ENCODE assay signal across 13 cellular contexts in the genomic region with DNA sequence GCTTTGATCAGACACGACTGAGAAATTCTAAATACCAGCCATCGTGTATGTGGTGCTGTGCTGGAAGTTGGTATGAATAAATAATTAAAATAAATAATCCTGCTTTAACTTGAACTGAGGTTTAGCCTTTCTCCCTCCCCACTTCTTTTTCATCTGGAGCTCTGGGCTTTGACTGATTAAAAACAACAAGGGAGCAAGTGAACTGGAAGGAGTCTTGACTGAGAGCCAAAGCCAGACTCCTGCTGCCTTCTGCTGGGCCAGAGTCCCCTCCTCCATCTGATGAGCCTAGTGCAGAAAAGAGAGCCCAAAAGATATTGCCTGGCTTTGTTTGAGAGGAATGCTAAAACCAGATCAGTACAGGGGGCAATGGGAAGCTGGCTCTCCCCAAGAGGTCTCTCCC.
DNase-seq lines count a peak whose midpoint lies in the region; ATAC-seq and TF ChIP-seq lines count a peak whose summit lies in the region.
"Had no signal": no experiment of that assay in that cellular context is flagged by ENCODE, and none has a peak within 500 bp of the region (broad histone marks: within the 10 kb centered on the region; RNA-seq: fewer than 3 reads in every experiment).

No MANE protein-coding gene starts in this region.

- POLR2A ChIA-PET in naive thymus-derived CD8-positive, alpha-beta T cell (lab: Charles Lee) = interaction anchor here (0.6 kb wide), 1 partner anchor 33 kb away, joined by 3 read pairs; no protein-coding TSS in a partner anchor

- no peak for TF ChIP-seq CTCF in AG10803 (conservative IDR thresholded peaks at IDR 0.05; ENCODE audit: low read length)

- H3K27me3 Mint-ChIP-seq in naive thymus-derived CD8-positive, alpha-beta T cell = peaks cover 0 to 6% (median 3%) of the 10 kb centered on the region in 5 donors

- peak overlapping the region in 1 of 10 donors; percentile 57 for H3K27ac Mint-ChIP-seq in naive thymus-derived CD8-positive, alpha-beta T cell
- H3K27ac Mint-ChIP-seq: stimulated activated naive CD8-positive, alpha-beta T cell treated with anti-CD3 and anti-CD28 coated beads, Interleukin-15, Interleukin-2, amounts not matched to agents 100 ng/mL and 50 ng/mL, for 24 hours had no signal

- no peak overlapping the region for H3K4me3 ChIP-seq in AG10803 (ENCODE audit: low read length)
- H3K4me3 ChIP-seq: A549, breast epithelium had no signal

- ATAC-seq in GM21515 (IDR thresholded peaks at IDR 0.05; ENCODE audit: unreplicated experiment) (peak; percentile 14), HG03571 (IDR thresholded peaks at IDR 0.05; ENCODE audit: unreplicated experiment) (peak; percentile 22)
- no peak for ATAC-seq in naive thymus-derived CD8-positive, alpha-beta T cell
- ATAC-seq: A549 had no signal

- peaks cover 17 to 36% (median 32%) of the 10 kb centered on the region in 4 donors for H3K4me1 Mint-ChIP-seq in naive thymus-derived CD8-positive, alpha-beta T cell

- H3K36me3 Mint-ChIP-seq in naive thymus-derived CD8-positive, alpha-beta T cell = no peaks in the 10 kb centered on the region

- no peak overlapping the region for H3K4me3 Mint-ChIP-seq in naive thymus-derived CD8-positive, alpha-beta T cell
- H3K4me3 Mint-ChIP-seq: stimulated activated naive CD8-positive, alpha-beta T cell treated with anti-CD3 and anti-CD28 coated beads, Interleukin-15, Interleukin-2, amounts not matched to agents 100 ng/mL and 50 ng/mL, for 24 hours had no signal

- DNase-seq in AG10803 (ENCODE audit: low read depth) = peak; percentile 26
- peak; percentile 79 for DNase-seq in fibroblast of gingiva (ENCODE audit: low read depth)
- DNase-seq in naive thymus-derived CD8-positive, alpha-beta T cell = no peak
- no peak for DNase-seq in RKO (ENCODE audit: low spot score)
- DNase-seq in NCI-H2196 (lab: John Stamatoyannopoulos, UW; ENCODE audit: unreplicated experiment) = no peak
- DNase-seq in activated gamma-delta T cell treated with Interleukin-2 at 50 U/mL for 16 hours = no peak
- DNase-seq: H7, NCI-H510A had no signal

- no peaks in the 10 kb centered on the region for H3K9me3 Mint-ChIP-seq in naive thymus-derived CD8-positive, alpha-beta T cell
- H3K9me3 Mint-ChIP-seq: stimulated activated naive CD8-positive, alpha-beta T cell treated with anti-CD3 and anti-CD28 coated beads, Interleukin-15, Interleukin-2, amounts not matched to agents 100 ng/mL and 50 ng/mL, for 24 hours had no signal

Comparison
In these comparisons a context has a peak if more than half of its experiments do, and no peak if none do; other contexts are left out.
1. DNase-seq: peak in AG10803 (single experiment) and fibroblast of gingiva (single experiment); none in naive thymus-derived CD8-positive, alpha-beta T cell (0 of 10), RKO (single experiment), NCI-H2196 (single experiment) and activated gamma-delta T cell treated with Interleukin-2 at 50 U/mL for 16 hours (single experiment).
2. ATAC-seq: peak in GM21515 (single experiment) and HG03571 (single experiment); none in naive thymus-derived CD8-positive, alpha-beta T cell (0 of 2).